ENCODE assay signal across 9 cellular contexts in genomic region chr10:24556746-24557742, GRCh38.
DNase-seq lines count a peak whose midpoint lies in the region; ATAC-seq and TF ChIP-seq lines count a peak whose summit lies in the region.
"Had no signal": no experiment of that assay in that cellular context is flagged by ENCODE, and none has a peak within 500 bp of the region (broad histone marks: within the 10 kb centered on the region; RNA-seq: fewer than 3 reads in every experiment).

No MANE protein-coding gene starts in this region.

- intact Hi-C loops in vagina (cut with DNase I), result no loop called here

- DNase-seq in 8988T (peak; percentile 31), EH (ENCODE audit: low read depth) (peak; percentile 65), NOMO-1 treated with dmso at 0.1 percent for 144 hours (lab: John Stamatoyannopoulos, UW; ENCODE audit: unreplicated experiment) (peak; percentile 4), left lobe of liver (ENCODE audit: low spot score) (no peak), vagina (ENCODE audit: extremely low spot score in 2 of 2) (no peak)
- DNase-seq in central memory CD4-positive, alpha-beta T cell, result peak; percentile 3

- no peaks in the 10 kb centered on the region for H3K36me3 ChIP-seq in vagina

- H3K27ac ChIP-seq in vagina, result no peak overlapping the region
- H3K27ac ChIP-seq: HL-60 had no signal

- H3K27me3 ChIP-seq in vagina, result no peaks in the 10 kb centered on the region

- TF ChIP-seq CTCF in vagina (IDR thresholded peaks at IDR 0.05), result peak in 2 of 3 experiments; percentile 2 to 45

- H3K4me3 ChIP-seq in vagina, result no peak overlapping the region

- TF ChIP-seq POLR2A in vagina (IDR thresholded peaks at IDR 0.05), result no peak

- H3K9me3 ChIP-seq in vagina, result no peaks in the 10 kb centered on the region

- H3K4me1 ChIP-seq in vagina, result peaks cover 6% of the 10 kb centered on the region

- peak; percentile 71 for ATAC-seq in HG02852 (IDR thresholded peaks at IDR 0.05; ENCODE audit: unreplicated experiment)
- peak; percentile 67 for ATAC-seq in left lobe of liver
- no peak for ATAC-seq in GM19324 (IDR thresholded peaks at IDR 0.05; ENCODE audit: low FRiP score, unreplicated experiment)

Comparison
In these comparisons a context has a peak if more than half of its experiments do, and no peak if none do; other contexts are left out.
1. DNase-seq: peak in 8988T (single experiment), EH (single experiment), NOMO-1 treated with dmso at 0.1 percent for 144 hours (single experiment) and central memory CD4-positive, alpha-beta T cell (single experiment); none in left lobe of liver (single experiment) and vagina (0 of 2).